In genomic region chr16:85381738-85382592, GRCh38 we compare ENCODE assay signal across 15 cellular contexts.
DNase-seq lines count a peak whose midpoint lies in the region; ATAC-seq, FAIRE-seq and TF ChIP-seq lines count a peak whose summit lies in the region.
"Had no signal": no experiment of that assay in that cellular context is flagged by ENCODE, and none has a peak within 500 bp of the region (broad histone marks: within the 10 kb centered on the region; RNA-seq: fewer than 3 reads in every experiment).

No MANE protein-coding gene starts in this region.

- peak overlapping the region; percentile 54 for H3K4me2 ChIP-seq in hepatocyte

- 43% methylated on average over 18 of the region's 26 CpGs for WGBS in hepatocyte (ENCODE audit: low lambda C conversion rate, missing lambda C conversion rate)
- WGBS in testis, 2 donors = 27 to 65% methylated on average over 10 to 26 of the region's 26 CpGs

- DNase-seq in breast epithelium (ENCODE audit: low spot score in 2 of 2) (no peak), MCF 10A (ENCODE audit: unreplicated experiment) (no peak), WTC11 (ENCODE audit: low spot score) (no peak), hepatocyte (ENCODE audit: low spot score) (no peak), testis (peak; percentile 83), mesenteric fat pad (ENCODE audit: low spot score) (no peak), GM19239 (ENCODE audit: insufficient read length, low spot score) (no peak)
- DNase-seq: DMS79; immature natural killer cell; NCI-H2029 treated with DMSO at 0.1 percent for 48 hours; occipital lobe; stimulated activated CD4-positive, alpha-beta T cell treated with anti-CD3 and anti-CD28 coated beads, Interleukin-1b, Interleukin-23, amount 100 ng/mL, for 48 hours had no signal

- H3K4me3 Mint-ChIP-seq in MCF 10A (ENCODE audit: unreplicated experiment) = no peak overlapping the region
- H3K4me3 Mint-ChIP-seq in WTC11 = no peak overlapping the region
- H3K4me3 Mint-ChIP-seq: immature natural killer cell; stimulated activated naive CD8-positive, alpha-beta T cell treated with anti-CD3 and anti-CD28 coated beads, Interleukin-15, Interleukin-2, amounts not matched to agents 100 ng/mL and 50 ng/mL, for 24 hours had no signal

- H3K4me3 ChIP-seq in breast epithelium (no peak overlapping the region), hepatocyte (no peak overlapping the region), testis (no peak overlapping the region)
- H3K4me3 ChIP-seq: adrenal gland had no signal

- H3K4me1 ChIP-seq in breast epithelium (peaks cover 21 to 30% of the 10 kb centered on the region in 2 donors), hepatocyte (ENCODE audit: insufficient read depth) (peaks cover 37% of the 10 kb centered on the region), testis (peaks cover 88% of the 10 kb centered on the region)

- H2AFZ ChIP-seq in hepatocyte = no peak overlapping the region

- no peaks in the 10 kb centered on the region for H3K79me2 ChIP-seq in hepatocyte

- H3K9me3 ChIP-seq in breast epithelium (no peaks in the 10 kb centered on the region), hepatocyte (ENCODE audit: low read depth) (no peaks in the 10 kb centered on the region), testis (no peaks in the 10 kb centered on the region)
- H3K9me3 ChIP-seq: adrenal gland had no signal

- FAIRE-seq in GM19239 (lab: Jason Lieb, UNC) = no peak

- no peak for TF ChIP-seq POLR2A in breast epithelium (IDR thresholded peaks at IDR 0.05)
- TF ChIP-seq POLR2A in testis (IDR thresholded peaks at IDR 0.05) = no peak

- H3K9me2 ChIP-seq in hepatocyte (replicated peaks; ENCODE audit: insufficient read depth) = no peaks in the 10 kb centered on the region

- intact Hi-C loops in breast epithelium (cut with DNase I; ENCODE audit: low total_unique reads) (loop anchor here (2.0 kb wide), 1 partner anchor 33 kb away; no protein-coding TSS in a partner anchor), MCF 10A (cut with micrococcal nuclease) (no loop called here), testis (cut with DNase I; ENCODE audit: low total_unique reads) (no loop called here)

- POLR2A ChIA-PET in MCF 10A (lab: Yijun Ruan, JAX) (no interaction called here), WTC11 (lab: Charles Lee) (interaction anchor here (0.8 kb wide), 1 partner anchor 16 kb away, joined by 3 read pairs; no protein-coding TSS in a partner anchor)

- no peaks in the 10 kb centered on the region for H3K27me3 Mint-ChIP-seq in MCF 10A (ENCODE audit: insufficient read depth, unreplicated experiment)
- no peaks in the 10 kb centered on the region for H3K27me3 Mint-ChIP-seq in WTC11 (ENCODE audit: low read depth)

- CTCF ChIA-PET in MCF 10A (lab: Yijun Ruan, JAX) = interaction anchor here (1.0 kb wide), 1 partner anchor 16 kb away, joined by 3 read pairs; no protein-coding TSS in a partner anchor
- CTCF ChIA-PET in WTC11 (lab: Charles Lee) = interaction anchor here (1.0 to 2.7 kb wide), 2 partner anchors 12 to 234 kb away, joined by 4 to 11 read pairs; no protein-coding TSS in a partner anchor

- no peaks in the 10 kb centered on the region for H3K36me3 ChIP-seq in breast epithelium
- no peaks in the 10 kb centered on the region for H3K36me3 ChIP-seq in hepatocyte (replicated peaks; ENCODE audit: insufficient read depth, low read depth)
- no peaks in the 10 kb centered on the region for H3K36me3 ChIP-seq in testis (ENCODE audit: low read depth, missing control alignments)
- H3K36me3 ChIP-seq: adrenal gland had no signal

- H3K9me3 Mint-ChIP-seq in MCF 10A (ENCODE audit: unreplicated experiment) (no peaks in the 10 kb centered on the region), WTC11 (no peaks in the 10 kb centered on the region)
- H3K9me3 Mint-ChIP-seq: immature natural killer cell had no signal

- TF ChIP-seq CTCF in breast epithelium (IDR thresholded peaks at IDR 0.05) = no peak
- TF ChIP-seq CTCF in MCF 10A (IDR thresholded peaks at IDR 0.05; ENCODE audit: unreplicated experiment) = no peak
- no peak for TF ChIP-seq CTCF in WTC11 (IDR thresholded peaks at IDR 0.05)
- TF ChIP-seq CTCF in hepatocyte (IDR thresholded peaks at IDR 0.05; ENCODE audit: poor library complexity) = no peak
- no peak for TF ChIP-seq CTCF in testis (IDR thresholded peaks at IDR 0.05)

- H3K27ac ChIP-seq in breast epithelium (peak overlapping the region; percentile 25 to 74), hepatocyte (peak overlapping the region; percentile 57), testis (peak overlapping the region; percentile 39 to 67)

- H3K27me3 ChIP-seq in breast epithelium = no peaks in the 10 kb centered on the region
- no peaks in the 10 kb centered on the region for H3K27me3 ChIP-seq in hepatocyte
- no peaks in the 10 kb centered on the region for H3K27me3 ChIP-seq in testis
- H3K27me3 ChIP-seq: adrenal gland had no signal

- no TSS peak for BruUV-seq in MCF 10A (replicated peaks; lab: Mats Ljungman, UMichigan)

- ATAC-seq in WTC11 (no peak), HG02852 (IDR thresholded peaks at IDR 0.05; ENCODE audit: unreplicated experiment) (no peak)

- H3K36me3 Mint-ChIP-seq in MCF 10A (ENCODE audit: insufficient read depth, unreplicated experiment) = no peaks in the 10 kb centered on the region
- no peaks in the 10 kb centered on the region for H3K36me3 Mint-ChIP-seq in WTC11
- H3K36me3 Mint-ChIP-seq: immature natural killer cell had no signal

- H3K27ac Mint-ChIP-seq in MCF 10A (ENCODE audit: low read depth, unreplicated experiment) (no peak overlapping the region), WTC11 (peak overlapping the region; percentile 90)
- H3K27ac Mint-ChIP-seq: immature natural killer cell; stimulated activated naive CD8-positive, alpha-beta T cell treated with anti-CD3 and anti-CD28 coated beads, Interleukin-15, Interleukin-2, amounts not matched to agents 100 ng/mL and 50 ng/mL, for 24 hours had no signal

- peaks cover 6% of the 10 kb centered on the region for H3K4me1 Mint-ChIP-seq in MCF 10A (ENCODE audit: insufficient read depth, unreplicated experiment)
- peaks cover 12% of the 10 kb centered on the region for H3K4me1 Mint-ChIP-seq in WTC11
- H3K4me1 Mint-ChIP-seq: immature natural killer cell had no signal

- no peaks in the 10 kb centered on the region for H4K20me1 ChIP-seq in hepatocyte (ENCODE audit: insufficient read depth, poor library complexity, severe bottlenecking)

TF ChIP-seq in WTC11, 78 proteins besides CTCF, POLR2A, EP300 and RAD21:
- no peak for TF ChIP-seq FOXJ3 (CRISPR knock-in tag; IDR thresholded peaks at IDR 0.05; ENCODE audit: borderline replicate concordance)
- TF ChIP-seq, protein P1, sequence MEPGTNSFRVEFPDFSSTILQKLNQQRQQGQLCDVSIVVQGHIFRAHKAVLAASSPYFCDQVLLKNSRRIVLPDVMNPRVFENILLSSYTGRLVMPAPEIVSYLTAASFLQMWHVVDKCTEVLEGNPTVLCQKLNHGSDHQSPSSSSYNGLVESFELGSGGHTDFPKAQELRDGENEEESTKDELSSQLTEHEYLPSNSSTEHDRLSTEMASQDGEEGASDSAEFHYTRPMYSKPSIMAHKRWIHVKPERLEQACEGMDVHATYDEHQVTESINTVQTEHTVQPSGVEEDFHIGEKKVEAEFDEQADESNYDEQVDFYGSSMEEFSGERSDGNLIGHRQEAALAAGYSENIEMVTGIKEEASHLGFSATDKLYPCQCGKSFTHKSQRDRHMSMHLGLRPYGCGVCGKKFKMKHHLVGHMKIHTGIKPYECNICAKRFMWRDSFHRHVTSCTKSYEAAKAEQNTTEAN (CRISPR knock-in tag; IDR thresholded peaks at IDR 0.05) = no peak
- no peak for TF ChIP-seq ZNF232 (CRISPR knock-in tag; IDR thresholded peaks at IDR 0.05)
- TF ChIP-seq RORB (CRISPR knock-in tag; IDR thresholded peaks at IDR 0.05) = no peak
- no peak for TF ChIP-seq ESRRA (CRISPR knock-in tag; IDR thresholded peaks at IDR 0.05; ENCODE audit: borderline replicate concordance)
- no peak for TF ChIP-seq ZNF396 (CRISPR knock-in tag; IDR thresholded peaks at IDR 0.05; ENCODE audit: borderline replicate concordance)
- no peak for TF ChIP-seq NFYB (CRISPR knock-in tag; conservative IDR thresholded peaks at IDR 0.05; ENCODE audit: low read depth)
- TF ChIP-seq ELF4 (CRISPR knock-in tag; IDR thresholded peaks at IDR 0.05; ENCODE audit: low read depth) = no peak
